In the genomic region with DNA sequence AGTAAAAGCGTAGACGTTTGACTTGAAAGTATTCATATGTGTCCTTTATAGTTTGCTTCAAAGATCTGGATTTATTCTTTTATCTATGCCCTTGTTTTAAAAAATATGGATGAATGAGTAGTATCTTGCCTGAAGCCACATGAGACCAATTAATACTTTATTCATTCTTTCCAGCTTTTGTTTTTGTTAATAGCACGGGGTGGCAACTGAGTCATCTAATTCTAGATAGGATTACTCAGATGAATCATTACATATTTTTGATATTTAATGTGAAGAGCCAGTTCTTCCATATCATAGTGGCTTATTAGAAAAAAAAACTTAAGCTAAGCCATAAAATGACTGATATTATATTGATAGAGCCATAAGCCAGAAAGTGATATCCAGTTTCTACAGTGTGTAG, we compare ENCODE assay signal across 24 cellular contexts.
A peak's percentile ranks its signal among the peaks of the same experiment; 100 is the strongest.
DNase-seq lines count a peak whose midpoint lies in the region; ATAC-seq, FAIRE-seq and TF ChIP-seq lines count a peak whose summit lies in the region.
"Had no signal": no experiment of that assay in that cellular context is flagged by ENCODE, and none has a peak within 500 bp of the region (broad histone marks: within the 10 kb centered on the region; RNA-seq: fewer than 3 reads in every experiment).

No MANE protein-coding gene starts in this region.

- H4K91ac ChIP-seq in IMR-90 (ENCODE audit: insufficient read depth, low read depth, low read length) = no peak overlapping the region

- H3K9me3 ChIP-seq in IMR-90 (ENCODE audit: control insufficient read depth, insufficient read depth, low read length) (no peaks in the 10 kb centered on the region), keratinocyte (ENCODE audit: control insufficient read depth, low read depth, low read length) (no peaks in the 10 kb centered on the region), testis (no peaks in the 10 kb centered on the region)
- H3K9me3 ChIP-seq: neutrophil, spleen, transverse colon had no signal

- no peak overlapping the region for H2BK15ac ChIP-seq in IMR-90 (ENCODE audit: low read depth, low read length)
- H2BK15ac ChIP-seq in mesendoderm (replicated peaks; ENCODE audit: low read depth) = no peak overlapping the region

- TF ChIP-seq POLR2A in IMR-90 (IDR thresholded peaks at IDR 0.05; ENCODE audit: low read depth, low read length) = no peak
- no peak for TF ChIP-seq POLR2A in testis (IDR thresholded peaks at IDR 0.05)

- H3K4me2 ChIP-seq in IMR-90 (ENCODE audit: low read depth, low read length) (no peak overlapping the region), keratinocyte (ENCODE audit: control insufficient read depth, extremely low read depth, insufficient read depth, low read depth, low read length) (peak overlapping the region; percentile 36), mesendoderm (ENCODE audit: low read length) (no peak overlapping the region)

- no peak overlapping the region for H3K18ac ChIP-seq in IMR-90 (ENCODE audit: low read depth, low read length)
- H3K18ac ChIP-seq in mesendoderm (ENCODE audit: low read length) = no peak overlapping the region

- no CpG with 5 or more reads among the region's 3 CpGs for WGBS in IMR-90 (ENCODE audit: extremely low coverage in 2 of 2, insufficient read length in 1 of 2), 2 experiments
- WGBS in mesendoderm (ENCODE audit: extremely low coverage, insufficient coverage, low lambda C conversion rate) = no CpG with 5 or more reads among the region's 3 CpGs
- WGBS in testis, 2 donors = 77 to 85% methylated on average over 3 of the region's 3 CpGs

- H3K9me1 ChIP-seq in IMR-90 (ENCODE audit: insufficient read depth, low read length) (peaks cover 9% of the 10 kb centered on the region; the same call in 1 of the 2 replicates), keratinocyte (ENCODE audit: control insufficient read depth, extremely low read depth, insufficient read depth, low read length) (no peaks in the 10 kb centered on the region)

- dilution Hi-C loops in IMR-90 (cut with HindIII; ENCODE audit: low sequenced_read_pairs, unreplicated experiment) (no loop called here), keratinocyte (cut with MboI; ENCODE audit: extremely low pct_ligation_motif_present, low sequenced_read_pairs) (no loop called here)

- H2BK5ac ChIP-seq in IMR-90 (ENCODE audit: low read depth, low read length, poor library complexity, severe bottlenecking) (no peak overlapping the region), mesendoderm (ENCODE audit: low read length) (no peak overlapping the region)

- H2BK20ac ChIP-seq in IMR-90 (ENCODE audit: low read depth, low read length) = no peak overlapping the region

- H4K8ac ChIP-seq in IMR-90 (ENCODE audit: low read depth in 2 of 2, low read length in 2 of 2) = no peak overlapping the region
- no peak overlapping the region for H4K8ac ChIP-seq in mesendoderm (ENCODE audit: low read depth, low read length)

- H3K27ac ChIP-seq in IMR-90 (ENCODE audit: insufficient read depth, low read length) (no peak overlapping the region), keratinocyte (ENCODE audit: control insufficient read depth, insufficient read depth, low read length) (peak overlapping the region; percentile 10), mesendoderm (ENCODE audit: low read depth, low read length) (no peak overlapping the region), testis (no peak overlapping the region)
- H3K27ac ChIP-seq: neutrophil, spleen, transverse colon had no signal

- H3K79me1 ChIP-seq in IMR-90 (ENCODE audit: low read depth in 1 of 2, low read length in 2 of 2) = peaks cover 10 to 18% of the 10 kb centered on the region in 2 experiments; a peak in 3 of 4 replicates
- peaks cover 7% of the 10 kb centered on the region for H3K79me1 ChIP-seq in mesendoderm (ENCODE audit: low read length)

- H3K4ac ChIP-seq in IMR-90 (ENCODE audit: low read depth, low read length) (no peak overlapping the region), mesendoderm (ENCODE audit: low read depth, low read length) (no peak overlapping the region)

- no peak overlapping the region for H3K56ac ChIP-seq in IMR-90 (ENCODE audit: extremely low read depth, insufficient read depth, low read length)
- H3K56ac ChIP-seq in mesendoderm (ENCODE audit: low read length) = no peak overlapping the region

- FAIRE-seq in bronchial epithelial cell (lab: Jason Lieb, UNC) (no peak), keratinocyte (lab: Jason Lieb, UNC) (no peak)

- no peak overlapping the region for H2BK120ac ChIP-seq in IMR-90 (ENCODE audit: low read depth, low read length)
- H2BK120ac ChIP-seq in mesendoderm (ENCODE audit: low read depth, low read length) = no peak overlapping the region

- no peak overlapping the region for H3K14ac ChIP-seq in IMR-90 (replicated peaks; ENCODE audit: low read depth, low read length)

- TF ChIP-seq CTCF in IMR-90 (conservative IDR thresholded peaks at IDR 0.05; ENCODE audit: low read depth, low read length) (no peak), bronchial epithelial cell (IDR thresholded peaks at IDR 0.05; ENCODE audit: insufficient read depth, low read length, severe bottlenecking) (no peak), keratinocyte (optimal IDR thresholded peaks at IDR 0.05 in 1 of 3, IDR thresholded peaks at IDR 0.05 in 1 of 3, conservative IDR thresholded peaks at IDR 0.05 in 1 of 3; ENCODE audit: extremely low read depth in 1 of 3, insufficient read depth in 2 of 3, low read length in 3 of 3) (no peak), testis (IDR thresholded peaks at IDR 0.05) (no peak)

- POLR2A ChIA-PET in IMR-90 (lab: Charles Lee; ENCODE audit: unreplicated experiment) = no interaction called here

- in situ Hi-C loops in IMR-90 (cut with MboI; ENCODE audit: low sequenced_read_pairs) = no loop called here

- no peak for TF ChIP-seq RAD21 in IMR-90 (IDR thresholded peaks at IDR 0.05; ENCODE audit: low read length)

- no peak overlapping the region for H3K9ac ChIP-seq in IMR-90 (ENCODE audit: low read depth, low read length)
- no peak overlapping the region for H3K9ac ChIP-seq in keratinocyte (ENCODE audit: control insufficient read depth, extremely low read depth, insufficient read depth, low read length)
- no peak overlapping the region for H3K9ac ChIP-seq in mesendoderm (ENCODE audit: low read length)

- H3K79me2 ChIP-seq in keratinocyte (ENCODE audit: control insufficient read depth, insufficient read depth, low read length) (no peaks in the 10 kb centered on the region), mesendoderm (ENCODE audit: control insufficient read depth, insufficient read depth, low read length) (no peaks in the 10 kb centered on the region)

- H3K23ac ChIP-seq in IMR-90 (ENCODE audit: low read depth, low read length) = no peak overlapping the region
- H3K23ac ChIP-seq in mesendoderm (ENCODE audit: low read length) = no peak overlapping the region

- ATAC-seq in IMR-90 (ENCODE audit: low read depth) (no peak; the same call in 1 of the 2 replicates), GM21526 (IDR thresholded peaks at IDR 0.05; ENCODE audit: low FRiP score, unreplicated experiment) (no peak)

- H2AK9ac ChIP-seq in IMR-90 (replicated peaks; ENCODE audit: low read depth, low read length, poor library complexity) = no peak overlapping the region

- H4K20me1 ChIP-seq in IMR-90 (ENCODE audit: insufficient read depth, low read length) (0 out of 2 replicates have a peak, but pooled peaks cover 5% of the 10 kb centered on the region), keratinocyte (ENCODE audit: control insufficient read depth, extremely low read depth, insufficient read depth, low read length) (no peaks in the 10 kb centered on the region)

- H3K4me3 ChIP-seq in IMR-90 (ENCODE audit: insufficient read depth, low read depth, low read length) (no peak overlapping the region), bronchial epithelial cell (ENCODE audit: low read depth, low read length) (no peak overlapping the region), keratinocyte (ENCODE audit: control insufficient read depth in 2 of 3, extremely low read depth in 1 of 3, insufficient read depth in 2 of 3, low read depth in 1 of 3, low read length in 3 of 3) (no peak overlapping the region), mesendoderm (ENCODE audit: low read length) (no peak overlapping the region), testis (no peak overlapping the region)
- H3K4me3 ChIP-seq: lung, spleen, transverse colon had no signal

- no peaks in the 10 kb centered on the region for H3K27me3 ChIP-seq in IMR-90 (ENCODE audit: control insufficient read depth, insufficient read depth, low read length)
- no peaks in the 10 kb centered on the region for H3K27me3 ChIP-seq in bronchial epithelial cell (ENCODE audit: control insufficient read depth, insufficient read depth, low read length)
- no peaks in the 10 kb centered on the region for H3K27me3 ChIP-seq in keratinocyte (ENCODE audit: control insufficient read depth, extremely low read depth, insufficient read depth, low read length)
- no peaks in the 10 kb centered on the region for H3K27me3 ChIP-seq in mesendoderm (ENCODE audit: insufficient read depth, low read length, poor library complexity)
- H3K27me3 ChIP-seq in testis = no peaks in the 10 kb centered on the region
- H3K27me3 ChIP-seq: neutrophil, spleen, transverse colon had no signal

- H2AK5ac ChIP-seq in IMR-90 (ENCODE audit: low read depth, low read length) (no peak overlapping the region), mesendoderm (ENCODE audit: low read length) (no peak overlapping the region)

- BruUV-seq in IMR-90 (replicated peaks; lab: Mats Ljungman, UMichigan) = no TSS peak

- peak; percentile 15 for DNase-seq in GM03348 (ENCODE audit: low spot score)
- DNase-seq in IMR-90 = peak; percentile 31
- DNase-seq in bronchial epithelial cell (ENCODE audit: low read depth) = peak; percentile 81
- DNase-seq in keratinocyte (ENCODE audit: low read depth, low spot score) = no peak
- no peak for DNase-seq in mesendoderm
- no peak for DNase-seq in testis
- no peak for DNase-seq in NCI-H2107 treated with DMSO at 0.1 percent for 48 hours (lab: John Stamatoyannopoulos, UW; ENCODE audit: unreplicated experiment)
- DNase-seq: activated CD4-positive, alpha-beta T cell treated with anti-CD3 and anti-CD28 coated beads, Interleukin-2, amount 10 ng/mL, durations not matched to agents 24 days and 14 days; anterior cingulate cortex; CD4-positive, alpha-beta T cell; GDM1; Kasumi-1; kidney glomerular epithelial cell; NCI-H1092; NCI-H2029; NCI-H226; SHP77 treated with DMSO at 0.1 percent for 48 hours; spleen; stimulated activated CD4-positive, alpha-beta T cell treated with anti-CD3 and anti-CD28 coated beads, Interleukin-4, amount 100 ng/mL, for 1 hour; stimulated activated naive CD4-positive, alpha-beta T cell treated with Interleukin-2 at 50 U/mL for 16 hours; transverse colon had no signal

- H3K36me3 ChIP-seq in IMR-90 (ENCODE audit: control insufficient read depth, insufficient read depth, low read length) (peaks cover 4% of the 10 kb centered on the region), bronchial epithelial cell (ENCODE audit: control insufficient read depth, insufficient read depth, low read length) (peaks cover 1% of the 10 kb centered on the region), keratinocyte (ENCODE audit: control insufficient read depth in 2 of 2, extremely low read depth in 1 of 2, insufficient read depth in 2 of 2, low read length in 2 of 2) (no peaks in the 10 kb centered on the region), mesendoderm (ENCODE audit: control insufficient read depth, insufficient read depth, low read length) (no peaks in the 10 kb centered on the region), testis (ENCODE audit: low read depth, missing control alignments) (no peaks in the 10 kb centered on the region)
- H3K36me3 ChIP-seq: neutrophil, transverse colon had no signal

- H2AFZ ChIP-seq in IMR-90 (replicated peaks; ENCODE audit: low read length, poor library complexity) (no peak overlapping the region), keratinocyte (ENCODE audit: control insufficient read depth, low read length) (no peak overlapping the region)

- H4K5ac ChIP-seq in IMR-90 (ENCODE audit: low read depth, low read length) = no peak overlapping the region
- H4K5ac ChIP-seq in mesendoderm (ENCODE audit: low read length) = no peak overlapping the region

- H3K4me1 ChIP-seq in IMR-90 (ENCODE audit: control insufficient read depth, insufficient read depth, low read length) = no peaks in the 10 kb centered on the region
- H3K4me1 ChIP-seq in keratinocyte (ENCODE audit: control insufficient read depth, extremely low read depth, insufficient read depth, low read length) = peaks cover 7% of the 10 kb centered on the region
- peaks cover 1% of the 10 kb centered on the region for H3K4me1 ChIP-seq in mesendoderm (ENCODE audit: control insufficient read depth, low read depth, low read length)
- no peaks in the 10 kb centered on the region for H3K4me1 ChIP-seq in testis

- intact Hi-C loops in IMR-90 (cut with micrococcal nuclease) (no loop called here), testis (cut with DNase I; ENCODE audit: low total_unique reads) (no loop called here)

- CTCF ChIA-PET in IMR-90 (lab: Yijun Ruan, JAX) = no interaction called here

Comparison
In these comparisons a context has a peak if more than half of its experiments do, and no peak if none do; other contexts are left out.
1. DNase-seq: peak in GM03348 (single experiment), IMR-90 (single experiment) and bronchial epithelial cell (single experiment); none in keratinocyte (single experiment), mesendoderm (single experiment), testis (single experiment) and NCI-H2107 treated with DMSO at 0.1 percent for 48 hours (single experiment).